ENCODE assay signal across 8 cellular contexts in genomic region chr14:53295985-53296582, GRCh38.
A peak's percentile ranks its signal among the peaks of the same experiment; 100 is the strongest.
DNase-seq lines count a peak whose midpoint lies in the region; ATAC-seq, FAIRE-seq and TF ChIP-seq lines count a peak whose summit lies in the region.

No MANE protein-coding gene starts in this region.

- no peaks in the 10 kb centered on the region for H3K36me3 ChIP-seq in K562 (ENCODE audit: control insufficient read depth, insufficient read depth, low read length)

- H3K9me3 ChIP-seq in K562 (replicated peaks; ENCODE audit: control insufficient read depth, insufficient read depth, low read depth, low read length): no peaks in the 10 kb centered on the region

- no peak overlapping the region for H3K4me3 ChIP-seq in K562

- H3K79me2 ChIP-seq in K562 (ENCODE audit: control insufficient read depth, insufficient read depth, low read length): no peaks in the 10 kb centered on the region

- no peak for FAIRE-seq in K562 (lab: Jason Lieb, UNC)

- TF ChIP-seq POLR2A in K562 (conservative IDR thresholded peaks at IDR 0.05): no peak

- H3K9me1 ChIP-seq in K562 (ENCODE audit: control insufficient read depth, insufficient read depth, low read length): no peaks in the 10 kb centered on the region

- POLR2A ChIA-PET in K562 (lab: Yijun Ruan, JAX): no interaction called here

- H3K9ac ChIP-seq in K562 (ENCODE audit: insufficient read depth in 1 of 2, low read depth in 2 of 2, low read length in 2 of 2): no peak overlapping the region

- peak; percentile 42; the same call in 1 of the 3 replicates for ATAC-seq in K562
- no peak for ATAC-seq in HG02973 (IDR thresholded peaks at IDR 0.05; ENCODE audit: unreplicated experiment)
- ATAC-seq in GM18873 (IDR thresholded peaks at IDR 0.05; ENCODE audit: low FRiP score, unreplicated experiment): no peak

- TF ChIP-seq EP300 in K562 (IDR thresholded peaks at IDR 0.05; ENCODE audit: low read length): no peak

- H3K4me2 ChIP-seq in K562 (ENCODE audit: insufficient read depth, low read length): no peak overlapping the region

- DNase-seq in ACHN (peak; percentile 25), DMS79 treated with DMSO at 0.1 percent for 48 hours (lab: John Stamatoyannopoulos, UW) (peak; percentile 27), NCI-H1105 treated with DMSO at 0.1 percent for 48 hours (lab: John Stamatoyannopoulos, UW) (peak; percentile 55), K562 (ENCODE audit: extremely low read depth in 1 of 4, low spot score in 3 of 4) (peak; percentile 15 to 48 (median 28)), left kidney (ENCODE audit: low read depth, low spot score) (peak; percentile 57), MV-4-11 (lab: John Stamatoyannopoulos, UW) (no peak)

- no peaks in the 10 kb centered on the region for H3K4me1 ChIP-seq in K562 (replicated peaks in 1 of 2; ENCODE audit: control insufficient read depth in 2 of 2, insufficient read depth in 2 of 2, low read length in 2 of 2)

- H3K27me3 ChIP-seq in K562 (ENCODE audit: control insufficient read depth in 2 of 2, insufficient read depth in 2 of 2, low read length in 2 of 2): no peaks in the 10 kb centered on the region

- intact Hi-C loops in K562 (cut with micrococcal nuclease): loop anchor here (5.0 kb wide), 1 partner anchor 1051 kb away; no protein-coding TSS in a partner anchor

- WGBS in K562 (ENCODE audit: insufficient coverage, low coverage, missing lambda C conversion rate): 41% methylated on average over 9 of the region's 9 CpGs

- H4K20me1 ChIP-seq in K562 (replicated peaks; ENCODE audit: control insufficient read depth, insufficient read depth, low read length): no peaks in the 10 kb centered on the region

- in situ Hi-C loops in ACHN (cut with HindIII; ENCODE audit: low pct_ligation_motif_present, low pct_unique_long_range_greater_than_20kb, low sequenced_read_pairs): no loop called here
- in situ Hi-C loops in K562 (cut with MboI): no loop called here

- H3K27ac ChIP-seq in K562 (ENCODE audit: extremely low read depth, low read depth, low read length): no peak overlapping the region

- no peak overlapping the region for H2AFZ ChIP-seq in K562 (ENCODE audit: low read depth, low read length)

- no TSS peak for BruUV-seq in K562 (replicated peaks; lab: Mats Ljungman, UMichigan)

- CTCF ChIA-PET in K562 (lab: Yijun Ruan, JAX; ENCODE audit: low intra/inter-chr PET ratio): no interaction called here

- peak in 1 of 2 experiments; percentile 26; a peak in 3 of 4 replicates for TF ChIP-seq RAD21 in K562 (CRISPR knock-in tag; conservative IDR thresholded peaks at IDR 0.05 in 1 of 2, IDR thresholded peaks at IDR 0.05 in 1 of 2)

- peak; percentile 15 to 52 (median 29); a peak in 3 of 6 replicates for TF ChIP-seq CTCF in K562 (IDR thresholded peaks at IDR 0.05 in 2 of 3, conservative IDR thresholded peaks at IDR 0.05 in 1 of 3; ENCODE audit: insufficient read depth in 2 of 3, low read depth in 1 of 3, low read length in 3 of 3)

TF ChIP-seq in K562, 482 proteins besides CTCF, POLR2A, EP300 and RAD21:
- TF ChIP-seq PHB (CRISPR knock-in tag; IDR thresholded peaks at IDR 0.05) (no peak), CBFA2T3 (IDR thresholded peaks at IDR 0.05) (no peak), NONO (IDR thresholded peaks at IDR 0.05; ENCODE audit: low read depth in 2 of 2, low read length in 1 of 2) (no peak), ZBTB26 (CRISPR knock-in tag; IDR thresholded peaks at IDR 0.05) (no peak), ZFP30 (CRISPR knock-in tag; IDR thresholded peaks at IDR 0.05; ENCODE audit: borderline replicate concordance) (no peak), NFIC (IDR thresholded peaks at IDR 0.05) (no peak)
